8 cellular contexts compared by ENCODE assay signal in genomic region chrX:138711399-138712347, GRCh38.
DNase-seq lines count a peak whose midpoint lies in the region; ATAC-seq, FAIRE-seq and TF ChIP-seq lines count a peak whose summit lies in the region.

TSS of gene FGF13 (minus strand) at chrX:138711717. CDS start at chrX:138711003, 714 bp downstream.

- H3K27ac Mint-ChIP-seq in memory B cell, result no peak within 1 kb of the TSS

- H3K27ac ChIP-seq in coronary artery, result peak within 1 kb of the TSS; percentile 67 to 86

- DNase-seq in AG09319 (ENCODE audit: extremely low read depth, low read depth) (no peak), HuH-7.5 (ENCODE audit: low spot score) (peak; percentile 9), coronary artery (ENCODE audit: low spot score) (peak; percentile 76), memory B cell (ENCODE audit: low spot score in 2 of 2) (no peak), urothelium cell line (ENCODE audit: low spot score) (peak; percentile 48), NCI-H2196 treated with DMSO at 0.1 percent for 48 hours (lab: John Stamatoyannopoulos, UW; ENCODE audit: unreplicated experiment) (no peak)
- DNase-seq in effector CD8-positive, alpha-beta T cell (lab: John Stamatoyannopoulos, UW), result no peak

- peak within 1 kb of the TSS; percentile 75 for H3K4me3 ChIP-seq in coronary artery

- FAIRE-seq in urothelium cell line (lab: Jason Lieb, UNC), result no peak

- peak within 1 kb of the TSS; percentile 21 for H3K4me3 Mint-ChIP-seq in memory B cell

- peaks cover 8% of the 10 kb centered on the region for H3K27me3 Mint-ChIP-seq in memory B cell

- ATAC-seq in memory B cell (ENCODE audit: low read depth) (no peak), GM21528 (IDR thresholded peaks at IDR 0.05; ENCODE audit: low FRiP score, unreplicated experiment) (no peak)

- H3K9me3 Mint-ChIP-seq in memory B cell, result no peaks in the 10 kb centered on the region

- H3K36me3 Mint-ChIP-seq in memory B cell, result no peaks in the 10 kb centered on the region

- TF ChIP-seq CTCF in AG09319 (IDR thresholded peaks at IDR 0.05; ENCODE audit: low read depth, low read length) (peak; percentile 17; the same call in 1 of the 2 replicates), coronary artery (IDR thresholded peaks at IDR 0.05) (no peak)

- H3K4me1 Mint-ChIP-seq in memory B cell, result no peaks in the 10 kb centered on the region

Comparison
In these comparisons a context has a peak if more than half of its experiments do, and no peak if none do; other contexts are left out.
1. DNase-seq: peak in HuH-7.5 (single experiment), coronary artery (single experiment) and urothelium cell line (single experiment); none in AG09319 (single experiment), memory B cell (0 of 2), effector CD8-positive, alpha-beta T cell (single experiment) and NCI-H2196 treated with DMSO at 0.1 percent for 48 hours (single experiment).